Comparison of ENCODE assay signal across 16 cellular contexts in genomic region chr18:29840101-29840500, GRCh38.
DNase-seq lines count a peak whose midpoint lies in the region; ATAC-seq and TF ChIP-seq lines count a peak whose summit lies in the region.
"Had no signal": no experiment of that assay in that cellular context is flagged by ENCODE, and none has a peak within 500 bp of the region (broad histone marks: within the 10 kb centered on the region; RNA-seq: fewer than 3 reads in every experiment).

No MANE protein-coding gene starts in this region.

- no peaks in the 10 kb centered on the region for H3K4me1 ChIP-seq in mesendoderm (ENCODE audit: control insufficient read depth, low read depth, low read length)
- H3K4me1 ChIP-seq: heart left ventricle, neural progenitor cell had no signal

- no peak overlapping the region for H3K9ac ChIP-seq in mesendoderm (ENCODE audit: low read length)
- H3K9ac ChIP-seq: neural progenitor cell had no signal

- no peak overlapping the region for H2BK5ac ChIP-seq in mesendoderm (ENCODE audit: low read length)

- no peak overlapping the region for H3K56ac ChIP-seq in mesendoderm (ENCODE audit: low read length)

- H2BK15ac ChIP-seq in mesendoderm (replicated peaks; ENCODE audit: low read depth): no peak overlapping the region

- no peak overlapping the region for H3K27ac ChIP-seq in mesendoderm (ENCODE audit: low read depth, low read length)
- H3K27ac ChIP-seq: heart left ventricle, neural progenitor cell, skin epidermis had no signal

- no peak overlapping the region for H2BK120ac ChIP-seq in mesendoderm (ENCODE audit: low read depth, low read length)

- no peak overlapping the region for H2AK5ac ChIP-seq in mesendoderm (ENCODE audit: low read length)

- no peaks in the 10 kb centered on the region for H3K27me3 ChIP-seq in MG63
- H3K27me3 ChIP-seq in mesendoderm (ENCODE audit: insufficient read depth, low read length, poor library complexity): no peaks in the 10 kb centered on the region
- H3K27me3 ChIP-seq: heart left ventricle, neural progenitor cell had no signal

- no peak overlapping the region for H3K18ac ChIP-seq in mesendoderm (ENCODE audit: low read length)

- no peak overlapping the region for H4K8ac ChIP-seq in mesendoderm (ENCODE audit: low read depth, low read length)

- H3K36me3 ChIP-seq in MG63: no peaks in the 10 kb centered on the region
- H3K36me3 ChIP-seq in mesendoderm (ENCODE audit: control insufficient read depth, insufficient read depth, low read length): no peaks in the 10 kb centered on the region
- H3K36me3 ChIP-seq: heart left ventricle, neural progenitor cell had no signal

- no peak for TF ChIP-seq CTCF in choroid plexus epithelial cell (conservative IDR thresholded peaks at IDR 0.05; ENCODE audit: low read depth, low read length)

- H3K9me3 ChIP-seq in MG63: no peaks in the 10 kb centered on the region
- H3K9me3 ChIP-seq: heart left ventricle had no signal

- DNase-seq in EL (peak; percentile 77), MG63 (peak; percentile 42), choroid plexus epithelial cell (ENCODE audit: low read depth) (peak; percentile 42), mesendoderm (peak; percentile 65), DMS153 treated with DMSO at 0.1 percent for 48 hours (lab: John Stamatoyannopoulos, UW; ENCODE audit: unreplicated experiment) (no peak), anterior cingulate cortex (lab: John Stamatoyannopoulos, UW) (no peak), NCI-H1105 (lab: John Stamatoyannopoulos, UW) (no peak)
- DNase-seq: activated CD8-positive, alpha-beta T cell treated with anti-CD3 and anti-CD28 coated beads for 36 hours; activated gamma-delta T cell treated with Interleukin-2 at 50 U/mL for 16 hours; CD8-positive, alpha-beta memory T cell; heart left ventricle; NCI-H2171; substantia nigra had no signal

- H3K4me2 ChIP-seq in mesendoderm (ENCODE audit: low read length): no peak overlapping the region
- H3K4me2 ChIP-seq: neural progenitor cell had no signal

- no peaks in the 10 kb centered on the region for H3K79me2 ChIP-seq in mesendoderm (ENCODE audit: control insufficient read depth, insufficient read depth, low read length)

- no peaks in the 10 kb centered on the region for H3K79me1 ChIP-seq in mesendoderm (ENCODE audit: low read length)

- no peak overlapping the region for H4K5ac ChIP-seq in mesendoderm (ENCODE audit: low read length)

- no peak overlapping the region for H3K4ac ChIP-seq in mesendoderm (ENCODE audit: low read depth, low read length)

- no peak for ATAC-seq in HG03521 (IDR thresholded peaks at IDR 0.05; ENCODE audit: unreplicated experiment)
- ATAC-seq: activated CD8-positive, alpha-beta T cell treated with anti-CD3 and anti-CD28 coated beads for 36 hours; heart left ventricle had no signal

- no peak overlapping the region for H3K23ac ChIP-seq in mesendoderm (ENCODE audit: low read length)

- H3K4me3 ChIP-seq in MG63: no peak overlapping the region
- H3K4me3 ChIP-seq in choroid plexus epithelial cell (ENCODE audit: low read depth, low read length): no peak overlapping the region
- H3K4me3 ChIP-seq in mesendoderm (ENCODE audit: low read length): no peak overlapping the region
- H3K4me3 ChIP-seq: heart left ventricle, neural progenitor cell, skin epidermis had no signal

Comparison
In these comparisons a context has a peak if more than half of its experiments do, and no peak if none do; other contexts are left out.
1. DNase-seq: peak in EL (single experiment), MG63 (single experiment), choroid plexus epithelial cell (single experiment) and mesendoderm (single experiment); none in DMS153 treated with DMSO at 0.1 percent for 48 hours (single experiment), anterior cingulate cortex (0 of 58) and NCI-H1105 (single experiment).